In the genomic region with DNA sequence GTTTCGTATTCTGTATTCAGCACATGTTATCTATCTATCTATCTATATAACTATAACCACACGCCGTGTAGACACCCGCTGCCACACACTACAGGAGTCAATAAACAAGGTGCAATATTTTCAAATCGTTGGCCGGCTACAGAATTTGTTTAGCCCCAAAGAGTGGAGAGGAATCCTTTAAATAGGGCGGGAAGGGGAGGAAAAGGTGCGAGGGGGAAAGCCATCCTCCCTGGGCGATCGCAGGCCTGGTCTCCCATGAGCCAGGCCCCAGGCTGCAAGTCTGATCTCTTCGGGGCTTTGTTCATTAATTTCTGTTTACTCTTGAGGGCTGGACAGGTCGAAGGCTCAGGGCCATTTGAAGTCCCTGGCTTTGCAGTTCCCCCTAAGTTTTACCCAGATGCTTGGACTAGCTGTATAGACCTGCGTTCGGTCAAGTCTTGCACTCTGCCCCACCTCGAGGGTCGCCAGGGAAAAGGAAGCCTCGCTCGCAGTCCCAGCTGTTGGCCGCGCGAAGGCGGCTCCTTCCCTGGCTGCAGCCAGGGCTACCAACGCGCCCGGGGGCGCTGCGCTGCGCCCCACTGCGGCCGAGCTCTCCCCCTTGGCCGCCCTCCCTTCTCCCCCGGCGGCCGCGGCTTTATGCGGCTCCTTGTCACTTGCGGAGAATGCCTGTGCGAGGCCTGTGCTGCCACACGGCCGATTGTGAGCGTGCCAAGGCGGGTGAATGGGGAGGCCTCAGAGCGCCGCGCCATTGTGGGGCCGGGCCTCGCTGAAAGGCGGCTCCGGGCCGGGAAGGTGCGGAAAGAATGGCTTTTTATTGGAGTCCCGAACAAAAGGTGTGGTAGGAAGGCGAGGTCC, we compare ENCODE assay signal across 12 cellular contexts. TPM values are rescaled to one million over a fixed set of nuclear protein-coding genes. Genes with fewer than 3 reads are reported as not detected.
DNase-seq lines count a peak whose midpoint lies in the region; ATAC-seq and TF ChIP-seq lines count a peak whose summit lies in the region.
"Had no signal": no experiment of that assay in that cellular context is flagged by ENCODE, and none has a peak within 500 bp of the region (broad histone marks: within the 10 kb centered on the region; RNA-seq: fewer than 3 reads in every experiment).

No MANE protein-coding gene starts in this region.

- H3K27me3 ChIP-seq in CD8-positive, alpha-beta T cell (ENCODE audit: insufficient read depth, low read length): peaks cover 31% of the 10 kb centered on the region

- peaks cover 40% of the 10 kb centered on the region for H3K4me1 Mint-ChIP-seq in CD8-positive, alpha-beta T cell (ENCODE audit: low read depth)
- H3K4me1 Mint-ChIP-seq in HFFc6 (ENCODE audit: low read depth) (peaks cover 27% of the 10 kb centered on the region), nephron progenitor cell (peaks cover 15% of the 10 kb centered on the region)
- peaks cover 15 to 25% of the 10 kb centered on the region in 2 donors for H3K4me1 Mint-ChIP-seq in effector memory CD8-positive, alpha-beta T cell (ENCODE audit: low read depth in 2 of 2)

- no peaks in the 10 kb centered on the region for H3K9me3 Mint-ChIP-seq in CD8-positive, alpha-beta T cell
- H3K9me3 Mint-ChIP-seq in HFFc6 (peaks cover 4% of the 10 kb centered on the region; the same call in 1 of the 2 replicates), nephron progenitor cell (peaks cover 10% of the 10 kb centered on the region)
- no peaks in the 10 kb centered on the region for H3K9me3 Mint-ChIP-seq in effector memory CD8-positive, alpha-beta T cell

- H3K27ac ChIP-seq in CD8-positive, alpha-beta T cell (ENCODE audit: low read depth, low read length): no peak overlapping the region
- H3K27ac ChIP-seq: left lung had no signal

- H3K27ac Mint-ChIP-seq in CD8-positive, alpha-beta T cell: no peak overlapping the region
- H3K27ac Mint-ChIP-seq in HFFc6: no peak overlapping the region
- H3K27ac Mint-ChIP-seq in effector memory CD8-positive, alpha-beta T cell: no peak overlapping the region
- no peak overlapping the region for H3K27ac Mint-ChIP-seq in nephron progenitor cell

- intact Hi-C loops in CD8-positive, alpha-beta T cell (cut with DNase I, micrococcal nuclease): no loop called here

- peaks cover 71% of the 10 kb centered on the region for H3K27me3 Mint-ChIP-seq in CD8-positive, alpha-beta T cell (ENCODE audit: low read depth)
- H3K27me3 Mint-ChIP-seq in HFFc6 (ENCODE audit: insufficient read depth) (peaks cover 79% of the 10 kb centered on the region), nephron progenitor cell (ENCODE audit: low read depth, poor library complexity) (peaks cover 98% of the 10 kb centered on the region)
- H3K27me3 Mint-ChIP-seq in effector memory CD8-positive, alpha-beta T cell: peaks cover 88 to 95% of the 10 kb centered on the region in 2 donors

- H3K4me3 ChIP-seq in CD8-positive, alpha-beta T cell (ENCODE audit: low read depth, low read length): no peak overlapping the region

- no peaks in the 10 kb centered on the region for H3K36me3 Mint-ChIP-seq in CD8-positive, alpha-beta T cell
- peaks cover 5% of the 10 kb centered on the region; the same call in 1 of the 2 replicates for H3K36me3 Mint-ChIP-seq in HFFc6 (ENCODE audit: low read depth)
- H3K36me3 Mint-ChIP-seq in effector memory CD8-positive, alpha-beta T cell (ENCODE audit: insufficient read depth): peaks cover 7% of the 10 kb centered on the region
- no peaks in the 10 kb centered on the region for H3K36me3 Mint-ChIP-seq in nephron progenitor cell (ENCODE audit: low read depth)

- TF ChIP-seq CTCF in CD8-positive, alpha-beta T cell (IDR thresholded peaks at IDR 0.05): no peak
- TF ChIP-seq CTCF in HFFc6 (IDR thresholded peaks at IDR 0.05): no peak
- TF ChIP-seq CTCF in nephron progenitor cell (IDR thresholded peaks at IDR 0.05): no peak

- no peaks in the 10 kb centered on the region for H3K9me3 ChIP-seq in CD8-positive, alpha-beta T cell (ENCODE audit: low read length)
- H3K9me3 ChIP-seq: left lung had no signal

- peak overlapping the region; percentile 35 for H3K4me3 Mint-ChIP-seq in CD8-positive, alpha-beta T cell
- peak overlapping the region; percentile 53; the same call in 1 of the 2 replicates for H3K4me3 Mint-ChIP-seq in HFFc6
- H3K4me3 Mint-ChIP-seq in effector memory CD8-positive, alpha-beta T cell: peak overlapping the region; percentile 56 to 57
- peak overlapping the region; percentile 36 for H3K4me3 Mint-ChIP-seq in nephron progenitor cell

- peaks cover 22% of the 10 kb centered on the region for H3K4me1 ChIP-seq in CD8-positive, alpha-beta T cell (ENCODE audit: insufficient read depth, low read length)

- no peak for ATAC-seq in CD8-positive, alpha-beta T cell
- ATAC-seq in effector memory CD8-positive, alpha-beta T cell (replicated peaks): peak; percentile 33
- ATAC-seq in HG02885 (IDR thresholded peaks at IDR 0.05; ENCODE audit: poor library complexity, unreplicated experiment) (no peak), HG02642 (IDR thresholded peaks at IDR 0.05; ENCODE audit: poor library complexity, unreplicated experiment) (no peak), GM18907 (IDR thresholded peaks at IDR 0.05; ENCODE audit: unreplicated experiment) (no peak)
- ATAC-seq: left lung had no signal

- H3K36me3 ChIP-seq in CD8-positive, alpha-beta T cell (ENCODE audit: insufficient read depth, low read length): no peaks in the 10 kb centered on the region
- H3K36me3 ChIP-seq: left lung had no signal

- POLR2A ChIA-PET in CD8-positive, alpha-beta T cell (lab: Charles Lee): no interaction called here

- no peak for DNase-seq in CD8-positive, alpha-beta T cell
- DNase-seq in HFFc6: no peak
- no peak for DNase-seq in effector memory CD8-positive, alpha-beta T cell
- DNase-seq in nephron progenitor cell: no peak
- no peak for DNase-seq in NCI-H774 (lab: John Stamatoyannopoulos, UW)
- DNase-seq: NCI-H1436 had no signal

- CTCF ChIA-PET in CD8-positive, alpha-beta T cell (lab: Charles Lee): interaction anchor here (0.6 kb wide), 1 partner anchor 260 kb away, joined by 3 read pairs; no protein-coding TSS in a partner anchor

RNA-seq across cellular contexts. Expression of a gene that starts 3.9 kb away (rescaled TPM):
- total RNA-seq in CD8-positive, alpha-beta T cell: not detected
- not detected for total RNA-seq in HFFc6 (2021; fragmentation: NEBNext Ultra II Directional; extraction: Animal tissue kit (Norgen Biotek cat#: 25700))
- total RNA-seq: bronchial epithelial cell; left lung; T-helper 2 cell treated with Interferon-gamma antibody and Interleukin-4, amounts not matched to agents 100 ng/mL and 5 ng/mL, for 36 hours had no signal
